ENCODE assay signal across 18 cellular contexts in the genomic region with DNA sequence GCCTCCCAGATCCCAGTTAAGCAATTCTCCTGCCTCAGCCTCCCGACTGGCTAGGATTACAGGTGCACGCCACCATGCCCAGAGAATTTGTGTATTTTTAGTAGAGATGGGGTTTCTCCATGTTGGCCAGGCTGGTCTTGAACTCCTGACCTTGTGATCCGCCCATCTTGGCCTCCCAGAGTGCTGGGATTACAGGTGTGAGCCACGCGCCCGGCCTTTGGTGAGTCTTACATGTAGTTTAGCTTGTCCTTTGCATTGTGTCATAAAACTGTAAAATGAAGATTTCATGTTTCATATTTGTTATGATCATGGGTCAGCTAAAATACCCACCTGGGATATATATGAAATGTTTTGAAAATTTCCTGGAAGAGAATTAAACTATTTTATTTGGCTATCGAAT.
"Had no signal": no experiment of that assay in that cellular context is flagged by ENCODE, and none has a peak within 500 bp of the region (broad histone marks: within the 10 kb centered on the region; RNA-seq: fewer than 3 reads in every experiment).

No MANE protein-coding gene starts in this region.

- H3K36me3 ChIP-seq: neural progenitor cell, pancreas, SJSA1 had no signal

- H2AFZ ChIP-seq: neural progenitor cell had no signal

- H3K9ac ChIP-seq: neural progenitor cell had no signal

- DNase-seq: activated naive CD4-positive, alpha-beta T cell treated with anti-CD3 and anti-CD28 coated beads for 36 hours; activated naive CD8-positive, alpha-beta T cell treated with anti-CD3 and anti-CD28 coated beads, Interleukin-2, amount 50 U/mL, for 24 hours; caudate nucleus; cortex of kidney; effector CD8-positive, alpha-beta T cell; heart left ventricle; left cardiac atrium; pancreas; stimulated activated CD4-positive, alpha-beta T cell treated with anti-CD3 and anti-CD28 coated beads, Interleukin-15, amount 100 ng/mL, for 24 hours; stimulated activated CD4-positive, alpha-beta T cell treated with anti-CD3 and anti-CD28 coated beads, Interleukin-4, amount 100 ng/mL, for 1 hour; stimulated activated naive CD4-positive, alpha-beta T cell; upper lobe of left lung had no signal

- H3K4me3 ChIP-seq: heart left ventricle, lung, neural progenitor cell, pancreas, upper lobe of left lung had no signal

- FAIRE-seq: endothelial cell of umbilical vein, frontal cortex, pancreas had no signal

- H3K4me2 ChIP-seq: neural progenitor cell had no signal

- H3K27me3 ChIP-seq: heart left ventricle, neural progenitor cell, pancreas, SJSA1, upper lobe of left lung had no signal

- ATAC-seq: activated CD4-positive, CD25-positive, alpha-beta regulatory T cell treated with anti-CD3 and anti-CD28 coated beads, Interleukin-2, amount 50 U/mL, for 24 hours; activated naive CD8-positive, alpha-beta T cell treated with anti-CD3 and anti-CD28 coated beads, Interleukin-2, amount 50 U/mL, for 24 hours had no signal

- H3K9me3 ChIP-seq: heart left ventricle, pancreas, SJSA1, upper lobe of left lung had no signal

- H3K27ac ChIP-seq: neural progenitor cell, pancreas had no signal
